13 cellular contexts compared by ENCODE assay signal in the genomic region with DNA sequence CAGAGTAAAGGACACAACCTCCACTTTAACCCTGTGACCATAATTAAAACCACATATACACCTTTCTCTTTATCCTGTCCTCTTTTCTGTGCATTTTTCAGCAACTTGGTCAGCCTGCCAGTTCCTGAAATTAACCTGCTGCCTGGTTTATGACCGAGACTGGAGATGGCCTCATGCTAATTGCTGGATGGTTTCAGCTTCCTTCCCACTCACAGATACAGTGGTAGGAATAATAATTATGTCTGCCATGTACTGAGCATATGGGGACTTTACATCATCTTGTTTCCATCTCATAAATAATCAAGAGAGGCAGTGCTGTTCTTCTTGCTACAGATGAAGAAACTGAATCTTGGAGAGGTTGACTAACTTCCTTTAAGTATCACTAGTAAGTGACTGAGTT.
"Had no signal": no experiment of that assay in that cellular context is flagged by ENCODE, and none has a peak within 500 bp of the region (broad histone marks: within the 10 kb centered on the region; RNA-seq: fewer than 3 reads in every experiment).

No MANE protein-coding gene starts in this region.

- H3K27ac Mint-ChIP-seq: activated CD8-positive, alpha-beta memory T cell treated with anti-CD3 and anti-CD28 coated beads, Interleukin-2, amount 10 ng/mL, durations not matched to agents 7 days and 5 days; naive thymus-derived CD4-positive, alpha-beta T cell; stimulated activated effector memory CD8-positive, alpha-beta T cell treated with anti-CD3 and anti-CD28 coated beads, Interleukin-12 subunit alpha, Interleukin-12 subunit beta, amount 100 ng/mL, for 72 hours had no signal

- H3K9me3 Mint-ChIP-seq: activated T-cell treated with anti-CD3 and anti-CD28 coated beads, Interleukin-2, amount 50 U/mL, for 24 hours; stimulated activated effector memory CD8-positive, alpha-beta T cell treated with anti-CD3 and anti-CD28 coated beads, Interleukin-12 subunit alpha, Interleukin-12 subunit beta, amount 100 ng/mL, for 72 hours had no signal

- H3K4me3 Mint-ChIP-seq: activated CD8-positive, alpha-beta memory T cell treated with anti-CD3 and anti-CD28 coated beads, Interleukin-2, amount 10 ng/mL, durations not matched to agents 7 days and 5 days; activated T-cell treated with anti-CD3 and anti-CD28 coated beads, Interleukin-2, amount 50 U/mL, for 24 hours; naive thymus-derived CD4-positive, alpha-beta T cell; stimulated activated effector memory CD8-positive, alpha-beta T cell treated with anti-CD3 and anti-CD28 coated beads, Interleukin-12 subunit alpha, Interleukin-12 subunit beta, amount 100 ng/mL, for 72 hours had no signal

- H3K4me1 Mint-ChIP-seq: activated CD8-positive, alpha-beta memory T cell treated with anti-CD3 and anti-CD28 coated beads, Interleukin-2, amount 10 ng/mL, durations not matched to agents 7 days and 5 days; stimulated activated effector memory CD8-positive, alpha-beta T cell treated with anti-CD3 and anti-CD28 coated beads, Interleukin-12 subunit alpha, Interleukin-12 subunit beta, amount 100 ng/mL, for 72 hours had no signal

- H3K36me3 Mint-ChIP-seq: activated CD8-positive, alpha-beta memory T cell treated with anti-CD3 and anti-CD28 coated beads, Interleukin-2, amount 10 ng/mL, durations not matched to agents 7 days and 5 days; naive thymus-derived CD4-positive, alpha-beta T cell; stimulated activated effector memory CD8-positive, alpha-beta T cell treated with anti-CD3 and anti-CD28 coated beads, Interleukin-12 subunit alpha, Interleukin-12 subunit beta, amount 100 ng/mL, for 72 hours had no signal

- DNase-seq: activated CD4-positive, alpha-beta T cell treated with anti-CD3 and anti-CD28 coated beads for 1 hour; activated CD4-positive, alpha-beta T cell treated with anti-CD3 and anti-CD28 coated beads, Interleukin-2, amount 50 U/mL, for 48 hours; activated CD8-positive, alpha-beta memory T cell treated with anti-CD3 and anti-CD28 coated beads, Interleukin-2, amount 10 ng/mL, durations not matched to agents 7 days and 5 days; activated effector memory CD4-positive, alpha-beta T cell treated with Interleukin-2 at 50 U/mL for 16 hours; activated naive CD4-positive, alpha-beta T cell treated with anti-CD3 and anti-CD28 coated beads, Interleukin-2, amount 50 U/mL, for 16 hours; activated T-cell treated with anti-CD3 and anti-CD28 coated beads, Interleukin-2, amount 50 U/mL, for 24 hours; caudate nucleus; colonic mucosa; mucosa of descending colon; naive thymus-derived CD4-positive, alpha-beta T cell; posterior cingulate gyrus; retina had no signal
